11 cellular contexts compared by ENCODE assay signal in genomic region chr4:37765741-37766140, GRCh38.
A peak's percentile ranks its signal among the peaks of the same experiment; 100 is the strongest.
DNase-seq lines count a peak whose midpoint lies in the region; ATAC-seq and TF ChIP-seq lines count a peak whose summit lies in the region.
"Had no signal": no experiment of that assay in that cellular context is flagged by ENCODE, and none has a peak within 500 bp of the region (broad histone marks: within the 10 kb centered on the region; RNA-seq: fewer than 3 reads in every experiment).

No MANE protein-coding gene starts in this region.

- H3K27me3 Mint-ChIP-seq in activated naive CD8-positive, alpha-beta T cell: no peaks in the 10 kb centered on the region
- H3K27me3 Mint-ChIP-seq: T-cell had no signal

- H3K4me1 ChIP-seq in sigmoid colon: no peaks in the 10 kb centered on the region

- H3K27ac ChIP-seq in sigmoid colon: no peak overlapping the region
- H3K27ac ChIP-seq: ovary had no signal

- TF ChIP-seq POLR2A in sigmoid colon (IDR thresholded peaks at IDR 0.05): no peak

- H3K27ac Mint-ChIP-seq in activated naive CD8-positive, alpha-beta T cell: peak overlapping the region; percentile 50
- H3K27ac Mint-ChIP-seq: GM23338, T-cell had no signal

- no peak overlapping the region for H3K4me3 Mint-ChIP-seq in activated naive CD8-positive, alpha-beta T cell
- H3K4me3 Mint-ChIP-seq: GM23338, T-cell had no signal

- no peaks in the 10 kb centered on the region for H3K27me3 ChIP-seq in sigmoid colon
- H3K27me3 ChIP-seq: ovary had no signal

- H3K36me3 Mint-ChIP-seq in activated naive CD8-positive, alpha-beta T cell: no peaks in the 10 kb centered on the region
- H3K36me3 Mint-ChIP-seq: T-cell had no signal

- peak; percentile 54 for ATAC-seq in GM19463 (IDR thresholded peaks at IDR 0.05; ENCODE audit: unreplicated experiment)
- peak; percentile 58 for ATAC-seq in HG03439 (IDR thresholded peaks at IDR 0.05; ENCODE audit: unreplicated experiment)
- no peak for ATAC-seq in GM21526 (IDR thresholded peaks at IDR 0.05; ENCODE audit: low FRiP score, unreplicated experiment)
- ATAC-seq: GM23338, T-cell had no signal

- TF ChIP-seq EP300 in sigmoid colon (IDR thresholded peaks at IDR 0.05): no peak

- no peaks in the 10 kb centered on the region for H3K9me3 Mint-ChIP-seq in activated naive CD8-positive, alpha-beta T cell (ENCODE audit: low read depth)
- H3K9me3 Mint-ChIP-seq: GM23338, T-cell had no signal

- no peak overlapping the region for H3K4me3 ChIP-seq in sigmoid colon
- H3K4me3 ChIP-seq: GM23338, ovary had no signal

- 38 to 53% methylated on average over 1 of the region's 1 CpG for WGBS in sigmoid colon, 2 donors

- intact Hi-C loops in sigmoid colon (cut with DNase I): no loop called here

- peaks cover 9% of the 10 kb centered on the region for H3K4me1 Mint-ChIP-seq in activated naive CD8-positive, alpha-beta T cell (ENCODE audit: low read depth)
- H3K4me1 Mint-ChIP-seq: GM23338 had no signal

- DNase-seq in NCI-H1436 (lab: John Stamatoyannopoulos, UW) (peak; percentile 9), NCI-H1436 treated with DMSO at 0.1 percent for 48 hours (lab: John Stamatoyannopoulos, UW) (no peak), middle frontal gyrus (ENCODE audit: extremely low spot score, low spot score) (no peak), sigmoid colon (no peak)
- DNase-seq: ovary, T-cell had no signal

- no peak for TF ChIP-seq CTCF in sigmoid colon (IDR thresholded peaks at IDR 0.05)

- H3K9me3 ChIP-seq in sigmoid colon: no peaks in the 10 kb centered on the region
- H3K9me3 ChIP-seq: ovary had no signal

- H3K36me3 ChIP-seq in sigmoid colon: no peaks in the 10 kb centered on the region
- H3K36me3 ChIP-seq: ovary had no signal
